20 cellular contexts compared by ENCODE assay signal in genomic region chr7:115825736-115826135, GRCh38.
"Had no signal": no experiment of that assay in that cellular context is flagged by ENCODE, and none has a peak within 500 bp of the region (broad histone marks: within the 10 kb centered on the region; RNA-seq: fewer than 3 reads in every experiment).

No MANE protein-coding gene starts in this region.

- H3K9me3 Mint-ChIP-seq: activated naive CD8-positive, alpha-beta T cell treated with anti-CD3 and anti-CD28 coated beads, Interleukin-2, amount 10 ng/mL, durations not matched to agents 7 days and 5 days; activated T-helper 1 cell treated with anti-CD3 and anti-CD28 coated beads, Interleukin-12 subunit alpha, Interleukin-12 subunit beta, Interleukin-2, Interleukin-4 antibody, amounts not matched to agents 30 ng/mL and 10 ng/mL and 1 ng/mL, durations not matched to agents 14 hours and 24 hours and 36 hours; stimulated activated naive CD8-positive, alpha-beta T cell treated with anti-CD3 and anti-CD28 coated beads, Interleukin-15, amount 100 ng/mL, for 72 hours had no signal

- H3K27me3 Mint-ChIP-seq: activated naive CD8-positive, alpha-beta T cell treated with anti-CD3 and anti-CD28 coated beads, Interleukin-2, amount 10 ng/mL, durations not matched to agents 7 days and 5 days; stimulated activated naive CD8-positive, alpha-beta T cell treated with anti-CD3 and anti-CD28 coated beads, Interleukin-15, amount 100 ng/mL, for 72 hours; T-cell had no signal

- H3K4me1 ChIP-seq: gastrocnemius medialis, heart left ventricle, lower lobe of right lung, psoas muscle, right lobe of liver, upper lobe of left lung had no signal

- H3K9me3 ChIP-seq: gastrocnemius medialis, heart left ventricle, lower lobe of right lung, psoas muscle, right lobe of liver, upper lobe of left lung had no signal

- H3K4me3 Mint-ChIP-seq: activated naive CD8-positive, alpha-beta T cell treated with anti-CD3 and anti-CD28 coated beads, Interleukin-2, amount 10 ng/mL, durations not matched to agents 7 days and 5 days; activated T-helper 1 cell treated with anti-CD3 and anti-CD28 coated beads, Interleukin-12 subunit alpha, Interleukin-12 subunit beta, Interleukin-2, Interleukin-4 antibody, amounts not matched to agents 30 ng/mL and 10 ng/mL and 1 ng/mL, durations not matched to agents 14 hours and 24 hours and 36 hours; mesothelial cell of epicardium; neural crest cell; stimulated activated naive CD8-positive, alpha-beta T cell treated with anti-CD3 and anti-CD28 coated beads, Interleukin-15, amount 100 ng/mL, for 72 hours; T-cell had no signal

- H3K36me3 Mint-ChIP-seq: activated naive CD8-positive, alpha-beta T cell treated with anti-CD3 and anti-CD28 coated beads, Interleukin-2, amount 10 ng/mL, durations not matched to agents 7 days and 5 days; mesothelial cell of epicardium; T-cell had no signal

- DNase-seq: activated CD4-positive, alpha-beta T cell treated with anti-CD3 and anti-CD28 coated beads, Interleukin-2, amount 50 U/mL, for 1 hour; activated CD8-positive, alpha-beta memory T cell treated with anti-CD3 and anti-CD28 coated beads for 24 hours; activated naive CD8-positive, alpha-beta T cell treated with anti-CD3 and anti-CD28 coated beads, Interleukin-2, amount 10 ng/mL, durations not matched to agents 7 days and 5 days; cortex of kidney; effector memory CD4-positive, alpha-beta T cell; gastrocnemius medialis; heart left ventricle; left colon; lower lobe of right lung; psoas muscle; right lobe of liver; stimulated activated CD4-positive, alpha-beta T cell treated with anti-CD3 and anti-CD28 coated beads, Interleukin-1b, Interleukin-23, amount 100 ng/mL, for 48 hours; stimulated activated naive CD8-positive, alpha-beta T cell treated with anti-CD3 and anti-CD28 coated beads, Interleukin-15, amount 100 ng/mL, for 72 hours; T-cell; T-helper 9 cell; upper lobe of left lung had no signal

- H3K4me3 ChIP-seq: gastrocnemius medialis, heart left ventricle, lower lobe of right lung, psoas muscle, right lobe of liver, upper lobe of left lung had no signal

- H3K27me3 ChIP-seq: gastrocnemius medialis, heart left ventricle, right lobe of liver, upper lobe of left lung had no signal

- ATAC-seq: activated CD4-positive, CD25-positive, alpha-beta regulatory T cell treated with anti-CD3 and anti-CD28 coated beads, Interleukin-2, amount 50 U/mL, for 24 hours; gastrocnemius medialis; heart left ventricle; left colon; lower lobe of right lung; psoas muscle; right lobe of liver; stimulated activated naive CD8-positive, alpha-beta T cell treated with anti-CD3 and anti-CD28 coated beads, Interleukin-15, amount 100 ng/mL, for 72 hours; T-cell had no signal

- H3K36me3 ChIP-seq: gastrocnemius medialis, heart left ventricle, lower lobe of right lung, right lobe of liver, upper lobe of left lung had no signal

- H3K27ac Mint-ChIP-seq: activated naive CD8-positive, alpha-beta T cell treated with anti-CD3 and anti-CD28 coated beads, Interleukin-2, amount 10 ng/mL, durations not matched to agents 7 days and 5 days; activated T-helper 1 cell treated with anti-CD3 and anti-CD28 coated beads, Interleukin-12 subunit alpha, Interleukin-12 subunit beta, Interleukin-2, Interleukin-4 antibody, amounts not matched to agents 30 ng/mL and 10 ng/mL and 1 ng/mL, durations not matched to agents 14 hours and 24 hours and 36 hours; mesothelial cell of epicardium; stimulated activated naive CD8-positive, alpha-beta T cell treated with anti-CD3 and anti-CD28 coated beads, Interleukin-15, amount 100 ng/mL, for 72 hours; T-cell had no signal

- H3K27ac ChIP-seq: gastrocnemius medialis, heart left ventricle, lower lobe of right lung, psoas muscle, right lobe of liver, upper lobe of left lung had no signal

- H3K4me1 Mint-ChIP-seq: activated naive CD8-positive, alpha-beta T cell treated with anti-CD3 and anti-CD28 coated beads, Interleukin-2, amount 10 ng/mL, durations not matched to agents 7 days and 5 days; neural crest cell; stimulated activated naive CD8-positive, alpha-beta T cell treated with anti-CD3 and anti-CD28 coated beads, Interleukin-15, amount 100 ng/mL, for 72 hours; T-cell had no signal
